ENCODE assay signal across 18 cellular contexts in genomic region chr9:81146684-81147337, GRCh38.
DNase-seq lines count a peak whose midpoint lies in the region; ATAC-seq and TF ChIP-seq lines count a peak whose summit lies in the region.
"Had no signal": no experiment of that assay in that cellular context is flagged by ENCODE, and none has a peak within 500 bp of the region (broad histone marks: within the 10 kb centered on the region; RNA-seq: fewer than 3 reads in every experiment).

No MANE protein-coding gene starts in this region.

- no peaks in the 10 kb centered on the region for H3K27me3 ChIP-seq in kidney epithelial cell (ENCODE audit: control insufficient read depth, insufficient read depth, low read length)
- H3K27me3 ChIP-seq: gastrocnemius medialis, upper lobe of right lung had no signal

- no peak for TF ChIP-seq CTCF in kidney epithelial cell (IDR thresholded peaks at IDR 0.05; ENCODE audit: insufficient read depth, low read length, poor library complexity, severe bottlenecking)

- in situ Hi-C loops in Caki2 (cut with HindIII; ENCODE audit: low pct_unique_long_range_greater_than_20kb, low sequenced_read_pairs) = no loop called here

- DNase-seq in Caki2 (ENCODE audit: low read depth) (peak; percentile 52), LHCN-M2 (ENCODE audit: low read depth) (peak; percentile 81), astrocyte of the hippocampus (ENCODE audit: low read depth, low spot score) (peak; percentile 29), kidney epithelial cell (ENCODE audit: low read depth) (peak; percentile 56), NCI-H748 (lab: John Stamatoyannopoulos, UW; ENCODE audit: unreplicated experiment) (no peak), occipital lobe (lab: John Stamatoyannopoulos, UW) (no peak)
- DNase-seq: activated CD4-positive, alpha-beta T cell treated with anti-CD3 and anti-CD28 coated beads, Interleukin-2, amount 50 U/mL, for 4 hours; activated T-cell treated with anti-CD3 and anti-CD28 coated beads, Interleukin-2, amount 50 U/mL, for 4 hours; central memory CD4-positive, alpha-beta T cell; gastrocnemius medialis; GF-D8; naive thymus-derived CD4-positive, alpha-beta T cell; NCI-H187 treated with DMSO at 0.1 percent for 48 hours; NCI-H526; stimulated activated naive CD8-positive, alpha-beta T cell treated with anti-CD3 and anti-CD28 coated beads, Interleukin-15, Interleukin-2, amounts not matched to agents 100 U/mL and 50 U/mL, for 24 hours; upper lobe of right lung had no signal

- H3K4me3 ChIP-seq in kidney epithelial cell (ENCODE audit: low read depth, low read length) = no peak overlapping the region
- H3K4me3 ChIP-seq: gastrocnemius medialis, upper lobe of right lung had no signal

- no peaks in the 10 kb centered on the region for H3K36me3 ChIP-seq in kidney epithelial cell (ENCODE audit: control insufficient read depth, insufficient read depth, low read length)
- H3K36me3 ChIP-seq: gastrocnemius medialis, upper lobe of right lung had no signal

- ATAC-seq in HG02678 (IDR thresholded peaks at IDR 0.05; ENCODE audit: unreplicated experiment) (no peak), GM18907 (IDR thresholded peaks at IDR 0.05; ENCODE audit: unreplicated experiment) (no peak)
- ATAC-seq: activated T-cell treated with anti-CD3 and anti-CD28 coated beads, Interleukin-2, amount 50 U/mL, for 4 hours; gastrocnemius medialis; naive thymus-derived CD4-positive, alpha-beta T cell; stimulated activated naive CD8-positive, alpha-beta T cell treated with anti-CD3 and anti-CD28 coated beads, Interleukin-15, Interleukin-2, amounts not matched to agents 100 U/mL and 50 U/mL, for 24 hours; upper lobe of right lung had no signal

Comparison
In these comparisons a context has a peak if more than half of its experiments do, and no peak if none do; other contexts are left out.
1. DNase-seq: peak in Caki2 (single experiment), LHCN-M2 (single experiment), astrocyte of the hippocampus (single experiment) and kidney epithelial cell (single experiment); none in NCI-H748 (single experiment) and occipital lobe (single experiment).